In the genomic region with DNA sequence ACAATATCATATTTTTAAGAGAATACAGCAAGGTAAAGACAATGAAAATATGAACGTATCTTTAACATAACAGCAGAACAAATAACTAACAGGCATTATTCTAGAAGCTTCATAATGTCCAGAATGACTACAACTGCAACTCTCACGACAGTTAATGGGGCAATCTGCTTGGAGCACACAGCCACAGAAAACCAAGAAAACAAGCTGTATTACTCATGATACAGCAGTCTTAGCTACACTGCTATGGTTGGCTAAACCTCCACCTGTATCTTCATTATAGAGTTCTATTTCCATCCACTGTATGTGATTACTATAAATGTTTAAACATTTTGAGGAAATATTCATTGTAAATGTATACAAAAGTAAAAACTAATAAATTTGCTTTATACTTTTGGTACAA, we compare ENCODE assay signal across 22 cellular contexts.
DNase-seq lines count a peak whose midpoint lies in the region; ATAC-seq and TF ChIP-seq lines count a peak whose summit lies in the region.
"Had no signal": no experiment of that assay in that cellular context is flagged by ENCODE, and none has a peak within 500 bp of the region (broad histone marks: within the 10 kb centered on the region; RNA-seq: fewer than 3 reads in every experiment).

No MANE protein-coding gene starts in this region.

- intact Hi-C loops in MCF 10A (cut with micrococcal nuclease): no loop called here

- H3K9me3 ChIP-seq in GM23248 (ENCODE audit: low read depth): no peaks in the 10 kb centered on the region
- H3K9me3 ChIP-seq: BE2C, Peyer's patch had no signal

- no peak overlapping the region for H3K9ac ChIP-seq in GM23248

- no peak overlapping the region for H3K4me3 ChIP-seq in GM23248
- H3K4me3 ChIP-seq: K562, Peyer's patch had no signal

- BruUV-seq in MCF 10A (replicated peaks; lab: Mats Ljungman, UMichigan): no TSS peak

- peaks cover 23% of the 10 kb centered on the region; the same call in 1 of the 2 replicates for H3K36me3 ChIP-seq in GM23248 (ENCODE audit: low read depth)
- H3K36me3 ChIP-seq: BE2C, Peyer's patch had no signal

- H3K9me2 ChIP-seq in GM23248 (ENCODE audit: insufficient read depth): no peaks in the 10 kb centered on the region

- H3K27ac Mint-ChIP-seq in MCF 10A (ENCODE audit: low read depth, unreplicated experiment): no peak overlapping the region
- H3K27ac Mint-ChIP-seq: CD4-positive, CD25-positive, alpha-beta regulatory T cell; T-helper 17 cell had no signal

- H3K4me3 Mint-ChIP-seq in MCF 10A (ENCODE audit: unreplicated experiment): no peak overlapping the region
- H3K4me3 Mint-ChIP-seq: CD4-positive, CD25-positive, alpha-beta regulatory T cell; T-helper 17 cell had no signal

- no peaks in the 10 kb centered on the region for H3F3A ChIP-seq in GM23248 (ENCODE audit: insufficient read depth)

- H3K4me2 ChIP-seq in GM23248 (ENCODE audit: unreplicated experiment): no peak overlapping the region

- DNase-seq in GM23248: peak; percentile 7
- peak; percentile 18 for DNase-seq in amniotic epithelial cell (ENCODE audit: low read depth)
- DNase-seq in MCF 10A (ENCODE audit: unreplicated experiment): no peak
- DNase-seq in stimulated activated CD4-positive, alpha-beta T cell treated with anti-CD3 and anti-CD28 coated beads, Interleukin-2, amount 100 ng/mL, for 24 hours: no peak
- DNase-seq in NCI-H187 (lab: John Stamatoyannopoulos, UW): no peak
- DNase-seq: BE2C; CD4-positive, CD25-positive, alpha-beta regulatory T cell; COR-L47; GF-D8; NCI-H1105 treated with DMSO at 0.1 percent for 48 hours; NCI-H1694; NCI-H2107; NCI-H510A; NCI-H748 treated with DMSO at 0.1 percent for 48 hours; NK-92 treated with Interleukin-12 subunit alpha and Interleukin-12 subunit beta, amount 100 ng/mL, for 24 hours; Peyer's patch; T-helper 17 cell had no signal

- POLR2A ChIA-PET in MCF 10A (lab: Yijun Ruan, JAX): no interaction called here

- no peaks in the 10 kb centered on the region for H3K27me3 Mint-ChIP-seq in MCF 10A (ENCODE audit: insufficient read depth, unreplicated experiment)
- H3K27me3 Mint-ChIP-seq: CD4-positive, CD25-positive, alpha-beta regulatory T cell; T-helper 17 cell had no signal

- CTCF ChIA-PET in MCF 10A (lab: Yijun Ruan, JAX): interaction anchor here (0.6 kb wide), 1 partner anchor 11 kb away, joined by 3 read pairs; no protein-coding TSS in a partner anchor

- H3K9me3 Mint-ChIP-seq in MCF 10A (ENCODE audit: unreplicated experiment): no peaks in the 10 kb centered on the region
- H3K9me3 Mint-ChIP-seq: CD4-positive, CD25-positive, alpha-beta regulatory T cell had no signal

- in situ Hi-C loops in GM23248 (cut with MboI): no loop called here

- H3K27me3 ChIP-seq in GM23248 (replicated peaks; ENCODE audit: insufficient read depth): no peaks in the 10 kb centered on the region
- H3K27me3 ChIP-seq: BE2C, Peyer's patch had no signal

- H3K4me1 ChIP-seq in GM23248 (ENCODE audit: insufficient read depth): 0 out of 2 replicates have a peak, but pooled peaks cover 3% of the 10 kb centered on the region
- H3K4me1 ChIP-seq: Peyer's patch had no signal

- H4K20me1 ChIP-seq in GM23248 (ENCODE audit: insufficient read depth): no peaks in the 10 kb centered on the region

- 97% methylated on average over 2 of the region's 2 CpGs for WGBS in GM23248 (ENCODE audit: low coverage in 1 of 2, low lambda C conversion rate in 2 of 2, missing lambda C conversion rate in 2 of 2), 2 experiments

- no peaks in the 10 kb centered on the region for H3K4me1 Mint-ChIP-seq in MCF 10A (ENCODE audit: insufficient read depth, unreplicated experiment)

- H2AFZ ChIP-seq in GM23248: no peak overlapping the region

- no peak for TF ChIP-seq CTCF in MCF 10A (IDR thresholded peaks at IDR 0.05; ENCODE audit: unreplicated experiment)

- ATAC-seq in GM18868 (IDR thresholded peaks at IDR 0.05; ENCODE audit: unreplicated experiment) (peak; percentile 70), HG03060 (IDR thresholded peaks at IDR 0.05; ENCODE audit: low read depth, unreplicated experiment) (peak; percentile 36), HG03521 (IDR thresholded peaks at IDR 0.05; ENCODE audit: unreplicated experiment) (no peak)
- ATAC-seq: K562, Right ventricle myocardium inferior, T-helper 17 cell had no signal

- H3K36me3 Mint-ChIP-seq in MCF 10A (ENCODE audit: insufficient read depth, unreplicated experiment): peaks cover 15% of the 10 kb centered on the region

- no peak overlapping the region for H3K27ac ChIP-seq in GM23248
- H3K27ac ChIP-seq: Peyer's patch had no signal

- no peaks in the 10 kb centered on the region for H3K79me2 ChIP-seq in GM23248 (ENCODE audit: insufficient read depth)

Comparison
In these comparisons a context has a peak if more than half of its experiments do, and no peak if none do; other contexts are left out.
1. DNase-seq: peak in GM23248 (single experiment) and amniotic epithelial cell (single experiment); none in MCF 10A (single experiment), stimulated activated CD4-positive, alpha-beta T cell treated with anti-CD3 and anti-CD28 coated beads, Interleukin-2, amount 100 ng/mL, for 24 hours (0 of 2) and NCI-H187 (0 of 2).